In genomic region chr18:31274915-31275314, GRCh38 we compare ENCODE assay signal across 13 cellular contexts. TPM values are rescaled to one million over a fixed set of nuclear protein-coding genes. Genes with fewer than 3 reads are reported as not detected.
DNase-seq lines count a peak whose midpoint lies in the region; ATAC-seq, FAIRE-seq and TF ChIP-seq lines count a peak whose summit lies in the region.
"Had no signal": no experiment of that assay in that cellular context is flagged by ENCODE, and none has a peak within 500 bp of the region (broad histone marks: within the 10 kb centered on the region; RNA-seq: fewer than 3 reads in every experiment).

No MANE protein-coding gene starts in this region.

- ATAC-seq in GM18511 (IDR thresholded peaks at IDR 0.05; ENCODE audit: unreplicated experiment), result no peak
- ATAC-seq: stimulated activated effector memory CD8-positive, alpha-beta T cell treated with anti-CD3 and anti-CD28 coated beads, Interleukin-12 subunit alpha, Interleukin-12 subunit beta, amount 100 ng/mL, for 72 hours had no signal

- intact Hi-C loops in breast epithelium (cut with DNase I; ENCODE audit: low total_unique reads), result no loop called here
- intact Hi-C loops in activated CD4-positive, alpha-beta T cell treated with anti-CD3 and anti-CD28 coated beads, Interleukin-2, amount 10 ng/mL, durations not matched to agents 24 days and 14 days (cut with micrococcal nuclease), result no loop called here

- DNase-seq in NCI-H460 (ENCODE audit: extremely low read depth, low read depth) (peak; percentile 53), breast epithelium (ENCODE audit: low spot score in 2 of 2) (peak in 1 of 2 donors; percentile 53), left kidney (ENCODE audit: low read depth, low spot score) (peak; percentile 15), GM12892 (ENCODE audit: insufficient read length) (no peak), HK-2 (ENCODE audit: unreplicated experiment) (no peak)
- DNase-seq in activated CD4-positive, alpha-beta T cell treated with anti-CD3 and anti-CD28 coated beads, Interleukin-2, amount 10 ng/mL, durations not matched to agents 24 days and 14 days, result no peak
- DNase-seq: activated naive CD8-positive, alpha-beta T cell treated with anti-CD3 and anti-CD28 coated beads, Interleukin-2, amount 10 ng/mL, durations not matched to agents 7 days and 5 days; stimulated activated CD4-positive, alpha-beta T cell treated with anti-CD3 and anti-CD28 coated beads, Interleukin-12 subunit alpha, Interleukin-12 subunit beta, amount 100 ng/mL, for 4 hours had no signal

- H3K9me3 ChIP-seq in breast epithelium, result no peaks in the 10 kb centered on the region
- no peaks in the 10 kb centered on the region for H3K9me3 ChIP-seq in subcutaneous abdominal adipose tissue (ENCODE audit: control insufficient read depth in 5 of 5, low read length in 5 of 5)

- no peaks in the 10 kb centered on the region for H3K4me1 ChIP-seq in breast epithelium
- H3K4me1 ChIP-seq in subcutaneous abdominal adipose tissue (ENCODE audit: control insufficient read depth in 5 of 5, insufficient read depth in 5 of 5, low read length in 5 of 5), result peaks cover 0 to 22% (median 3%) of the 10 kb centered on the region in 5 donors

- no peak for TF ChIP-seq POLR2A in breast epithelium (IDR thresholded peaks at IDR 0.05)
- no peak for TF ChIP-seq POLR2A in GM12892 (IDR thresholded peaks at IDR 0.05; ENCODE audit: low read depth, low read length)

- no peaks in the 10 kb centered on the region for H3K9me3 Mint-ChIP-seq in activated CD4-positive, alpha-beta T cell treated with anti-CD3 and anti-CD28 coated beads, Interleukin-2, amount 10 ng/mL, durations not matched to agents 24 days and 14 days
- H3K9me3 Mint-ChIP-seq: activated naive CD8-positive, alpha-beta T cell treated with anti-CD3 and anti-CD28 coated beads, Interleukin-2, amount 10 ng/mL, durations not matched to agents 7 days and 5 days had no signal

- no peak for TF ChIP-seq CTCF in breast epithelium (IDR thresholded peaks at IDR 0.05)

- H3K4me3 ChIP-seq in breast epithelium (no peak overlapping the region), subcutaneous abdominal adipose tissue (ENCODE audit: low read depth in 1 of 5, low read length in 5 of 5) (no peak overlapping the region)
- H3K4me3 ChIP-seq: SK-N-MC had no signal

- no peaks in the 10 kb centered on the region for H3K27me3 Mint-ChIP-seq in activated CD4-positive, alpha-beta T cell treated with anti-CD3 and anti-CD28 coated beads, Interleukin-2, amount 10 ng/mL, durations not matched to agents 24 days and 14 days
- H3K27me3 Mint-ChIP-seq: activated naive CD8-positive, alpha-beta T cell treated with anti-CD3 and anti-CD28 coated beads, Interleukin-2, amount 10 ng/mL, durations not matched to agents 7 days and 5 days; memory B cell had no signal

- H3K9ac ChIP-seq in subcutaneous abdominal adipose tissue (ENCODE audit: low read length in 5 of 5), result no peak overlapping the region

- no peak overlapping the region for H3K27ac Mint-ChIP-seq in activated CD4-positive, alpha-beta T cell treated with anti-CD3 and anti-CD28 coated beads, Interleukin-2, amount 10 ng/mL, durations not matched to agents 24 days and 14 days
- H3K27ac Mint-ChIP-seq: activated naive CD8-positive, alpha-beta T cell treated with anti-CD3 and anti-CD28 coated beads, Interleukin-2, amount 10 ng/mL, durations not matched to agents 7 days and 5 days; memory B cell; stimulated activated effector memory CD8-positive, alpha-beta T cell treated with anti-CD3 and anti-CD28 coated beads, Interleukin-12 subunit alpha, Interleukin-12 subunit beta, amount 100 ng/mL, for 72 hours had no signal

- H3K4me1 Mint-ChIP-seq in activated CD4-positive, alpha-beta T cell treated with anti-CD3 and anti-CD28 coated beads, Interleukin-2, amount 10 ng/mL, durations not matched to agents 24 days and 14 days, result no peaks in the 10 kb centered on the region
- H3K4me1 Mint-ChIP-seq: activated naive CD8-positive, alpha-beta T cell treated with anti-CD3 and anti-CD28 coated beads, Interleukin-2, amount 10 ng/mL, durations not matched to agents 7 days and 5 days; memory B cell; stimulated activated effector memory CD8-positive, alpha-beta T cell treated with anti-CD3 and anti-CD28 coated beads, Interleukin-12 subunit alpha, Interleukin-12 subunit beta, amount 100 ng/mL, for 72 hours had no signal

- H3K36me3 Mint-ChIP-seq in activated CD4-positive, alpha-beta T cell treated with anti-CD3 and anti-CD28 coated beads, Interleukin-2, amount 10 ng/mL, durations not matched to agents 24 days and 14 days (ENCODE audit: low read depth), result no peaks in the 10 kb centered on the region
- H3K36me3 Mint-ChIP-seq: activated naive CD8-positive, alpha-beta T cell treated with anti-CD3 and anti-CD28 coated beads, Interleukin-2, amount 10 ng/mL, durations not matched to agents 7 days and 5 days; memory B cell; stimulated activated effector memory CD8-positive, alpha-beta T cell treated with anti-CD3 and anti-CD28 coated beads, Interleukin-12 subunit alpha, Interleukin-12 subunit beta, amount 100 ng/mL, for 72 hours had no signal

- no peak overlapping the region for H3K4me3 Mint-ChIP-seq in activated CD4-positive, alpha-beta T cell treated with anti-CD3 and anti-CD28 coated beads, Interleukin-2, amount 10 ng/mL, durations not matched to agents 24 days and 14 days
- H3K4me3 Mint-ChIP-seq: activated naive CD8-positive, alpha-beta T cell treated with anti-CD3 and anti-CD28 coated beads, Interleukin-2, amount 10 ng/mL, durations not matched to agents 7 days and 5 days; memory B cell; stimulated activated effector memory CD8-positive, alpha-beta T cell treated with anti-CD3 and anti-CD28 coated beads, Interleukin-12 subunit alpha, Interleukin-12 subunit beta, amount 100 ng/mL, for 72 hours had no signal

- H3K27me3 ChIP-seq in breast epithelium, result no peaks in the 10 kb centered on the region
- no peaks in the 10 kb centered on the region for H3K27me3 ChIP-seq in subcutaneous abdominal adipose tissue (ENCODE audit: control insufficient read depth in 5 of 5, insufficient read depth in 4 of 5, low read length in 5 of 5)

- no peaks in the 10 kb centered on the region for H3K36me3 ChIP-seq in breast epithelium
- no peaks in the 10 kb centered on the region for H3K36me3 ChIP-seq in subcutaneous abdominal adipose tissue (ENCODE audit: control insufficient read depth in 5 of 5, insufficient read depth in 5 of 5, low read length in 5 of 5)

- FAIRE-seq in GM12892 (lab: Jason Lieb, UNC), result no peak

- H3K27ac ChIP-seq in breast epithelium, result peak overlapping the region; percentile 45 to 69
- H3K27ac ChIP-seq in subcutaneous abdominal adipose tissue (ENCODE audit: low read depth, low read length), result peak overlapping the region; percentile 33
- H3K27ac ChIP-seq: SK-N-MC had no signal

RNA-seq across cellular contexts. Expression of gene DSG1, which starts 43.0 kb away (rescaled TPM):
- 0.02 TPM in 1 of 2 replicates, not detected in the other for total RNA-seq in NCI-H460 (2014; rRNA removed; shearing (Covaris generic))
- polyA plus RNA-seq in NCI-H460 (2014; cell fraction: nucleus; rRNA removed), result not detected in 2 replicates
- total RNA-seq in breast epithelium, result 10 to 100 TPM in 1 of 3 donors, 1 to 10 TPM in 1, not detected in 1; 2.6 to 22.2 TPM
- 0.08 TPM for polyA plus RNA-seq in GM12892 (2012; ENCODE audit: missing spikeins)
- not detected in 2 replicates for total RNA-seq in activated CD4-positive, alpha-beta T cell treated with anti-CD3 and anti-CD28 coated beads, Interleukin-2, amount 10 ng/mL, durations not matched to agents 24 days and 14 days
- total RNA-seq: activated naive CD8-positive, alpha-beta T cell treated with anti-CD3 and anti-CD28 coated beads, Interleukin-2, amount 10 ng/mL, durations not matched to agents 7 days and 5 days had no signal

Comparison
In these comparisons a context has a peak if more than half of its experiments do, and no peak if none do; other contexts are left out.
1. DNase-seq: peak in NCI-H460 (single experiment) and left kidney (single experiment); none in GM12892 (single experiment), HK-2 (single experiment) and activated CD4-positive, alpha-beta T cell treated with anti-CD3 and anti-CD28 coated beads, Interleukin-2, amount 10 ng/mL, durations not matched to agents 24 days and 14 days (single experiment).